20 cellular contexts compared by ENCODE assay signal in genomic region chr5:81899123-81899522, GRCh38.
"Had no signal": no experiment of that assay in that cellular context is flagged by ENCODE, and none has a peak within 500 bp of the region (broad histone marks: within the 10 kb centered on the region; RNA-seq: fewer than 3 reads in every experiment).

No MANE protein-coding gene starts in this region.

- DNase-seq: MM.1S, NCI-H1092 treated with DMSO at 0.1 percent for 48 hours, NCI-H1436, NCI-H187, NCI-H2029, NCI-H2081 treated with DMSO at 0.1 percent for 48 hours, NCI-H2171, NCI-H226, NCI-H446, NCI-H510A, NCI-H524 treated with DMSO at 0.1 percent for 48 hours, NCI-H69, NCI-H774, PC-3, SHP77 had no signal

- H3K9ac ChIP-seq: KMS-11 had no signal

- FAIRE-seq: HTR-8/SVneo had no signal

- ATAC-seq: Panc1, PC-3, SK-N-SH treated with all-trans-retinoic acid at 6 μM for 48 hours had no signal

- H3K27ac ChIP-seq: KMS-11, RWPE1 had no signal

- H3K4me2 ChIP-seq: KMS-11 had no signal
